22 cellular contexts compared by ENCODE assay signal in genomic region chr9:92589918-92590317, GRCh38. TPM values are rescaled to one million over a fixed set of nuclear protein-coding genes. Genes with fewer than 3 reads are reported as not detected.
DNase-seq lines count a peak whose midpoint lies in the region; ATAC-seq and TF ChIP-seq lines count a peak whose summit lies in the region.
"Had no signal": no experiment of that assay in that cellular context is flagged by ENCODE, and none has a peak within 500 bp of the region (broad histone marks: within the 10 kb centered on the region; RNA-seq: fewer than 3 reads in every experiment).

No MANE protein-coding gene starts in this region.

- H3K4me1 Mint-ChIP-seq in activated T-cell treated with anti-CD3 and anti-CD28 coated beads, Interleukin-2, amount 50 U/mL, for 24 hours (ENCODE audit: low read depth), result peaks cover 1% of the 10 kb centered on the region
- H3K4me1 Mint-ChIP-seq: activated B cell treated with CpG ODN at 0.5 μM for 24 hours; naive B cell; stimulated activated naive CD8-positive, alpha-beta T cell treated with anti-CD3 and anti-CD28 coated beads, Interleukin-15, amount 100 ng/mL, for 72 hours had no signal

- H3K9me3 ChIP-seq in heart left ventricle (peaks cover 0 to 7% (median 0%) of the 10 kb centered on the region in 12 donors), muscle layer of duodenum (ENCODE audit: control insufficient read depth in 1 of 2, low read length in 2 of 2) (peaks cover 0 to 3% of the 10 kb centered on the region in 2 donors), transverse colon (no peaks in the 10 kb centered on the region)
- H3K9me3 ChIP-seq: BE2C had no signal

- DNase-seq in heart left ventricle (no peak), cardiac septum (ENCODE audit: low spot score) (no peak), transverse colon (no peak), NCI-H1436 (lab: John Stamatoyannopoulos, UW) (no peak)
- DNase-seq in activated T-cell treated with anti-CD3 and anti-CD28 coated beads, Interleukin-2, amount 50 U/mL, for 24 hours, result no peak
- DNase-seq: activated B cell treated with CpG ODN at 0.5 μM for 24 hours; activated CD4-positive, alpha-beta memory T cell treated with anti-CD3 and anti-CD28 coated beads for 36 hours; amniotic stem cell; BE2C; central memory CD4-positive, alpha-beta T cell; naive B cell; NCI-H2107; NCI-H510A; RPMI8226; stimulated activated CD4-positive, alpha-beta T cell treated with anti-CD3 and anti-CD28 coated beads, Interleukin-4, amount 100 ng/mL, for 24 hours; stimulated activated naive CD8-positive, alpha-beta T cell treated with anti-CD3 and anti-CD28 coated beads, Interleukin-15, amount 100 ng/mL, for 72 hours; T-helper 9 cell had no signal

- ATAC-seq in heart left ventricle, result no peak
- peak; percentile 47 for ATAC-seq in esophagus mucosa
- no peak for ATAC-seq in GM18873 (IDR thresholded peaks at IDR 0.05; ENCODE audit: low FRiP score, unreplicated experiment)
- ATAC-seq: stimulated activated naive CD8-positive, alpha-beta T cell treated with anti-CD3 and anti-CD28 coated beads, Interleukin-15, amount 100 ng/mL, for 72 hours had no signal

- H3K9me3 Mint-ChIP-seq in activated T-cell treated with anti-CD3 and anti-CD28 coated beads, Interleukin-2, amount 50 U/mL, for 24 hours, result peaks cover 4% of the 10 kb centered on the region
- H3K9me3 Mint-ChIP-seq: activated CD4-positive, alpha-beta memory T cell treated with anti-CD3 and anti-CD28 coated beads for 36 hours had no signal

- intact Hi-C loops in heart left ventricle (cut with DNase I), result loop anchor here in 3 of 10 donors (5.0 to 10.0 kb wide), 3 partner anchors 53 to 75 kb away; partner anchors contain the start of gene ECM2 (in 2 of the 3)
- intact Hi-C loops in cardiac septum (cut with DNase I), result no loop called here
- intact Hi-C loops in transverse colon (cut with DNase I; ENCODE audit: low total_unique reads), result no loop called here

- H3K36me3 Mint-ChIP-seq in activated T-cell treated with anti-CD3 and anti-CD28 coated beads, Interleukin-2, amount 50 U/mL, for 24 hours (ENCODE audit: low read depth), result no peaks in the 10 kb centered on the region

- no peaks in the 10 kb centered on the region for H3K36me3 ChIP-seq in heart left ventricle
- no peaks in the 10 kb centered on the region for H3K36me3 ChIP-seq in muscle layer of duodenum (ENCODE audit: control insufficient read depth in 1 of 2, insufficient read depth in 2 of 2, low read length in 2 of 2)
- no peaks in the 10 kb centered on the region for H3K36me3 ChIP-seq in transverse colon
- H3K36me3 ChIP-seq: BE2C had no signal

- TF ChIP-seq EP300 in transverse colon (IDR thresholded peaks at IDR 0.05; ENCODE audit: low read depth), result no peak

- no peak overlapping the region for H3K4me3 Mint-ChIP-seq in activated T-cell treated with anti-CD3 and anti-CD28 coated beads, Interleukin-2, amount 50 U/mL, for 24 hours
- H3K4me3 Mint-ChIP-seq: activated B cell treated with CpG ODN at 0.5 μM for 24 hours; activated CD4-positive, alpha-beta memory T cell treated with anti-CD3 and anti-CD28 coated beads for 36 hours; naive B cell; stimulated activated naive CD8-positive, alpha-beta T cell treated with anti-CD3 and anti-CD28 coated beads, Interleukin-15, amount 100 ng/mL, for 72 hours had no signal

- WGBS in heart left ventricle, 4 donors, result 51 to 68% (median 64%) methylated on average over 1 of the region's 1 CpG
- 74 to 83% methylated on average over 1 of the region's 1 CpG for WGBS in transverse colon (ENCODE audit: low coverage in 1 of 2), 2 donors

- TF ChIP-seq POLR2A in heart left ventricle (IDR thresholded peaks at IDR 0.05) (no peak), transverse colon (IDR thresholded peaks at IDR 0.05) (no peak)

- H3K27me3 Mint-ChIP-seq in activated T-cell treated with anti-CD3 and anti-CD28 coated beads, Interleukin-2, amount 50 U/mL, for 24 hours, result no peaks in the 10 kb centered on the region
- H3K27me3 Mint-ChIP-seq: activated B cell treated with CpG ODN at 0.5 μM for 24 hours; activated CD4-positive, alpha-beta memory T cell treated with anti-CD3 and anti-CD28 coated beads for 36 hours; naive B cell; progenitor cell of endocrine pancreas; stimulated activated naive CD8-positive, alpha-beta T cell treated with anti-CD3 and anti-CD28 coated beads, Interleukin-15, amount 100 ng/mL, for 72 hours had no signal

- no peak overlapping the region for H3K27ac Mint-ChIP-seq in activated T-cell treated with anti-CD3 and anti-CD28 coated beads, Interleukin-2, amount 50 U/mL, for 24 hours
- H3K27ac Mint-ChIP-seq: activated B cell treated with CpG ODN at 0.5 μM for 24 hours; activated CD4-positive, alpha-beta memory T cell treated with anti-CD3 and anti-CD28 coated beads for 36 hours; naive B cell; progenitor cell of endocrine pancreas; stimulated activated naive CD8-positive, alpha-beta T cell treated with anti-CD3 and anti-CD28 coated beads, Interleukin-15, amount 100 ng/mL, for 72 hours had no signal

- no peaks in the 10 kb centered on the region for H3K27me3 ChIP-seq in heart left ventricle
- no peaks in the 10 kb centered on the region for H3K27me3 ChIP-seq in muscle layer of duodenum (ENCODE audit: low read depth, low read length)
- no peaks in the 10 kb centered on the region for H3K27me3 ChIP-seq in transverse colon
- H3K27me3 ChIP-seq: BE2C had no signal

- H3K4me1 ChIP-seq in heart left ventricle, result peaks cover 0 to 42% (median 28%) of the 10 kb centered on the region in 12 donors
- peaks cover 0 to 7% of the 10 kb centered on the region in 2 donors for H3K4me1 ChIP-seq in muscle layer of duodenum (ENCODE audit: control insufficient read depth in 1 of 2, insufficient read depth in 2 of 2, low read length in 2 of 2)
- peaks cover 4 to 23% (median 13%) of the 10 kb centered on the region in 4 donors for H3K4me1 ChIP-seq in transverse colon
- H3K4me1 ChIP-seq: BE2C had no signal

- in situ Hi-C loops in transverse colon (cut with MboI; ENCODE audit: low pct_ligation_motif_present in 1 of 4, low pct_unique_long_range_greater_than_20kb in 1 of 4, low sequenced_read_pairs in 3 of 4), result no loop called here

- H3K27ac ChIP-seq in heart left ventricle, result peak overlapping the region in 10 of 12 donors; percentile 2 to 71 (median 51)
- peak overlapping the region; percentile 11 for H3K27ac ChIP-seq in muscle layer of duodenum (ENCODE audit: low read length)
- peak overlapping the region; percentile 59 to 69 (median 64) for H3K27ac ChIP-seq in transverse colon

- no peak for TF ChIP-seq CTCF in heart left ventricle (IDR thresholded peaks at IDR 0.05)
- TF ChIP-seq CTCF in transverse colon (IDR thresholded peaks at IDR 0.05), result no peak

- H3K4me3 ChIP-seq in heart left ventricle (no peak overlapping the region), muscle layer of duodenum (ENCODE audit: low read depth in 1 of 2, low read length in 2 of 2) (no peak overlapping the region), transverse colon (no peak overlapping the region)

RNA-seq across cellular contexts. Expression of gene ECM2, which starts 54.1 kb away (rescaled TPM):
- 10 to 100 TPM in 5 of 9 donors, 1 to 10 TPM in 4; 3.1 to 32.4 (median 10.1) TPM for total RNA-seq in heart left ventricle
- 1 to 10 TPM; 1.6 to 4.4 TPM for polyA plus RNA-seq in heart left ventricle
- 8.0 TPM for total RNA-seq in cardiac septum
- total RNA-seq in esophagus mucosa, result 0.56 TPM
- 1 to 10 TPM in 3 of 4 donors, under 1 TPM in 1; 0.37 to 7.2 (median 3.1) TPM for total RNA-seq in transverse colon
- total RNA-seq: A172; activated B cell treated with CpG ODN at 0.5 μM for 24 hours; activated CD4-positive, alpha-beta memory T cell treated with anti-CD3 and anti-CD28 coated beads for 36 hours had no signal

Comparison
In these comparisons a context has a peak if more than half of its experiments do, and no peak if none do; other contexts are left out.
1. H3K27ac ChIP-seq: peak in every context shown above with its lines; median percentile 64 in transverse colon; 51 in heart left ventricle; 11 in muscle layer of duodenum.